Comparison of ENCODE assay signal across 8 cellular contexts in genomic region chr5:160418561-160419457, GRCh38. TPM values are rescaled to one million over a fixed set of nuclear protein-coding genes. Genes with fewer than 3 reads are reported as not detected.
DNase-seq lines count a peak whose midpoint lies in the region; ATAC-seq and TF ChIP-seq lines count a peak whose summit lies in the region.

SLU7 (minus strand) TSS chr5:160419081; CDS start chr5:160415294, 3,787 bp downstream.

- H3K4me1 ChIP-seq in NT2/D1 (ENCODE audit: insufficient read depth, insufficient read length) = peaks cover 5% of the 10 kb centered on the region
- H3K4me1 ChIP-seq in endodermal cell (ENCODE audit: control insufficient read depth, insufficient read depth, low read length) = peaks cover 12% of the 10 kb centered on the region

- peak; percentile 96 for DNase-seq in COLO829 (ENCODE audit: low spot score)
- peak in 74 of 76 experiments; percentile 32 to 94 (median 84) for DNase-seq in HUDEP-2 (lab: John Stamatoyannopoulos, UW; ENCODE audit: unreplicated experiment in 76 of 76)
- DNase-seq in NT2/D1 (ENCODE audit: low read depth, low spot score) = peak; percentile 87
- peak; percentile 96 for DNase-seq in activated CD8-positive, alpha-beta memory T cell treated with anti-CD3 and anti-CD28 coated beads, Interleukin-2, amount 10 ng/mL, durations not matched to agents 7 days and 5 days
- peak; percentile 97 for DNase-seq in endodermal cell
- peak; percentile 97 for DNase-seq in mesenteric fat pad (ENCODE audit: low spot score)
- peak; percentile 83 for DNase-seq in stimulated activated CD8-positive, alpha-beta memory T cell treated with anti-CD3 and anti-CD28 coated beads, Interleukin-15, amount 100 ng/mL, for 24 hours (ENCODE audit: low read depth)

- H3K9me3 Mint-ChIP-seq in activated CD8-positive, alpha-beta memory T cell treated with anti-CD3 and anti-CD28 coated beads, Interleukin-2, amount 10 ng/mL, durations not matched to agents 7 days and 5 days (ENCODE audit: low read depth) = no peaks in the 10 kb centered on the region
- H3K9me3 Mint-ChIP-seq in endodermal cell = no peaks in the 10 kb centered on the region

- CTCF ChIA-PET in activated CD8-positive, alpha-beta memory T cell treated with anti-CD3 and anti-CD28 coated beads, Interleukin-2, amount 10 ng/mL, durations not matched to agents 7 days and 5 days (lab: Charles Lee) = interaction anchor here (1.0 to 3.4 kb wide), 7 partner anchors 8 to 396 kb away, joined by 3 to 40 read pairs (median 4); no protein-coding TSS in a partner anchor

- H3K9me3 ChIP-seq in NT2/D1 (ENCODE audit: insufficient read depth, low read length) (no peaks in the 10 kb centered on the region), endodermal cell (ENCODE audit: control insufficient read depth, low read length) (no peaks in the 10 kb centered on the region)

- peak within 1 kb of the TSS; percentile 76 for H3K27ac ChIP-seq in endodermal cell (ENCODE audit: low read depth, low read length)

- peak within 1 kb of the TSS; percentile 96 for H3K27ac Mint-ChIP-seq in activated CD8-positive, alpha-beta memory T cell treated with anti-CD3 and anti-CD28 coated beads, Interleukin-2, amount 10 ng/mL, durations not matched to agents 7 days and 5 days
- H3K27ac Mint-ChIP-seq in endodermal cell = peak within 1 kb of the TSS; percentile 98

- no peaks in the 10 kb centered on the region for H3K27me3 ChIP-seq in NT2/D1 (ENCODE audit: insufficient read depth, insufficient read length)
- no peaks in the 10 kb centered on the region for H3K27me3 ChIP-seq in endodermal cell (ENCODE audit: control insufficient read depth, insufficient read depth, low read length, poor library complexity, severe bottlenecking)

- WGBS in endodermal cell (ENCODE audit: insufficient coverage in 1 of 2, insufficient read length in 1 of 2), 2 experiments = 0 to 1% methylated on average over 25 to 48 of the region's 48 CpGs

- H3K36me3 ChIP-seq in NT2/D1 (ENCODE audit: insufficient read depth, insufficient read length, low read length) = peaks cover 26% of the 10 kb centered on the region
- peaks cover 14% of the 10 kb centered on the region for H3K36me3 ChIP-seq in endodermal cell (ENCODE audit: control insufficient read depth, insufficient read depth, low read length)

- no peak for TF ChIP-seq CTCF in endodermal cell (conservative IDR thresholded peaks at IDR 0.05)

- H3K4me1 Mint-ChIP-seq in activated CD8-positive, alpha-beta memory T cell treated with anti-CD3 and anti-CD28 coated beads, Interleukin-2, amount 10 ng/mL, durations not matched to agents 7 days and 5 days = peaks cover 58% of the 10 kb centered on the region
- H3K4me1 Mint-ChIP-seq in endodermal cell = peaks cover 41% of the 10 kb centered on the region

- peaks cover 21% of the 10 kb centered on the region for H3K36me3 Mint-ChIP-seq in activated CD8-positive, alpha-beta memory T cell treated with anti-CD3 and anti-CD28 coated beads, Interleukin-2, amount 10 ng/mL, durations not matched to agents 7 days and 5 days
- H3K36me3 Mint-ChIP-seq in endodermal cell (ENCODE audit: low read depth) = peaks cover 5% of the 10 kb centered on the region

- H3K4me3 Mint-ChIP-seq in activated CD8-positive, alpha-beta memory T cell treated with anti-CD3 and anti-CD28 coated beads, Interleukin-2, amount 10 ng/mL, durations not matched to agents 7 days and 5 days = peak within 1 kb of the TSS; percentile 87
- H3K4me3 Mint-ChIP-seq in endodermal cell = peak within 1 kb of the TSS; percentile 95

- ATAC-seq in GM21381 (IDR thresholded peaks at IDR 0.05; ENCODE audit: unreplicated experiment) = peak; percentile 68
- ATAC-seq in activated CD8-positive, alpha-beta memory T cell treated with anti-CD3 and anti-CD28 coated beads, Interleukin-2, amount 10 ng/mL, durations not matched to agents 7 days and 5 days = peak; percentile 79

- H3K4me3 ChIP-seq in NT2/D1 (ENCODE audit: insufficient read length, low read depth) = peak within 1 kb of the TSS; percentile 88
- peak within 1 kb of the TSS; percentile 91 for H3K4me3 ChIP-seq in endodermal cell (ENCODE audit: low read length)

- peak within 1 kb of the TSS; percentile 91 for H3K9ac ChIP-seq in NT2/D1 (ENCODE audit: insufficient read length, low read depth)
- H3K9ac ChIP-seq in endodermal cell (ENCODE audit: extremely low read depth, low read length, poor library complexity, severe bottlenecking) = peak within 1 kb of the TSS; percentile 94

- no peaks in the 10 kb centered on the region for H3K27me3 Mint-ChIP-seq in activated CD8-positive, alpha-beta memory T cell treated with anti-CD3 and anti-CD28 coated beads, Interleukin-2, amount 10 ng/mL, durations not matched to agents 7 days and 5 days
- no peaks in the 10 kb centered on the region for H3K27me3 Mint-ChIP-seq in endodermal cell (ENCODE audit: insufficient read depth)

RNA-seq across cellular contexts. Expression of gene SLU7, which starts in this region (rescaled TPM):
- 10 to 100 TPM; 50.1 to 54.6 TPM for total RNA-seq in activated CD8-positive, alpha-beta memory T cell treated with anti-CD3 and anti-CD28 coated beads, Interleukin-2, amount 10 ng/mL, durations not matched to agents 7 days and 5 days
- 10 to 100 TPM; 36.8 to 47.5 TPM for total RNA-seq in endodermal cell
- 36.7 TPM for polyA plus RNA-seq in endodermal cell (2013, experiment 1 of 2)
- polyA plus RNA-seq in endodermal cell (2013, experiment 2 of 2) = 41.6 TPM
- total RNA-seq in mesenteric fat pad = 44.2 TPM

Comparison
In these comparisons a context has a peak if more than half of its experiments do, and no peak if none do; other contexts are left out.
1. Peak in every context shown above with its lines: DNase-seq, ATAC-seq, H3K4me3 ChIP-seq and H3K27ac ChIP-seq.